ENCODE assay signal across 13 cellular contexts in genomic region chr9:34370970-34371880, GRCh38. TPM values are rescaled to one million over a fixed set of nuclear protein-coding genes. Genes with fewer than 3 reads are reported as not detected.
DNase-seq lines count a peak whose midpoint lies in the region; ATAC-seq and TF ChIP-seq lines count a peak whose summit lies in the region.
"Had no signal": no experiment of that assay in that cellular context is flagged by ENCODE, and none has a peak within 500 bp of the region (broad histone marks: within the 10 kb centered on the region; RNA-seq: fewer than 3 reads in every experiment).

No MANE protein-coding gene starts in this region.

- H3K9me3 Mint-ChIP-seq in osteocyte (ENCODE audit: unreplicated experiment): no peaks in the 10 kb centered on the region

- no peak overlapping the region for H3K27ac Mint-ChIP-seq in osteocyte (ENCODE audit: unreplicated experiment)

- H3K4me1 Mint-ChIP-seq in osteocyte (ENCODE audit: unreplicated experiment): peaks cover 8% of the 10 kb centered on the region

- peak; percentile 30 to 42 for ATAC-seq in activated CD4-positive, CD25-positive, alpha-beta regulatory T cell treated with anti-CD3 and anti-CD28 coated beads, Interleukin-2, amount 50 U/mL, for 24 hours
- ATAC-seq: Panc1 had no signal

- no peak overlapping the region for H3K4me3 Mint-ChIP-seq in osteocyte (ENCODE audit: unreplicated experiment)

- no peaks in the 10 kb centered on the region for H3K36me3 Mint-ChIP-seq in osteocyte (ENCODE audit: unreplicated experiment)

- TF ChIP-seq CTCF in osteocyte (IDR thresholded peaks at IDR 0.05): no peak

- H3K27me3 Mint-ChIP-seq in osteocyte (ENCODE audit: unreplicated experiment): no peaks in the 10 kb centered on the region

- no peak for TF ChIP-seq POLR2A in erythroblast (IDR thresholded peaks at IDR 0.05; ENCODE audit: low read length)

- DNase-seq in activated CD4-positive, CD25-positive, alpha-beta regulatory T cell treated with anti-CD3 and anti-CD28 coated beads, Interleukin-2, amount 50 U/mL, for 72 hours: no peak
- DNase-seq in GM03348 (ENCODE audit: low spot score): peak; percentile 44
- peak; percentile 28 to 39 for DNase-seq in erythroblast (lab: John Stamatoyannopoulos, UW)
- peak; percentile 82 for DNase-seq in osteocyte (ENCODE audit: extremely low spot score, unreplicated experiment)
- DNase-seq in NCI-H1436 treated with DMSO at 0.1 percent for 48 hours (lab: John Stamatoyannopoulos, UW): no peak
- no peak for DNase-seq in pons (ENCODE audit: low spot score)
- no peak for DNase-seq in HPDE6-E6E7 (ENCODE audit: extremely low spot score)
- DNase-seq: DMS153, NCI-H1048, NCI-H510A, thyroid gland had no signal

RNA-seq across cellular contexts. Expression of gene MYORG, which starts 5.5 kb away (rescaled TPM):
- 1.3 and 2.5 TPM in 2 replicates for total RNA-seq in osteocyte

RNA-seq across cellular contexts. Expression of gene NUDT2, which starts 41.9 kb away (rescaled TPM):
- 20.5 and 24.1 TPM in 2 replicates for total RNA-seq in osteocyte

RNA-seq across cellular contexts. Expression of gene KIF24, which starts 42.2 kb away (rescaled TPM):
- total RNA-seq in osteocyte: 1.4 and 1.5 TPM in 2 replicates

Comparison
In these comparisons a context has a peak if more than half of its experiments do, and no peak if none do; other contexts are left out.
1. DNase-seq: peak in GM03348 (single experiment), erythroblast (2 of 2) and osteocyte (single experiment); none in activated CD4-positive, CD25-positive, alpha-beta regulatory T cell treated with anti-CD3 and anti-CD28 coated beads, Interleukin-2, amount 50 U/mL, for 72 hours (single experiment), NCI-H1436 treated with DMSO at 0.1 percent for 48 hours (single experiment), pons (single experiment) and HPDE6-E6E7 (single experiment).